In the genomic region with DNA sequence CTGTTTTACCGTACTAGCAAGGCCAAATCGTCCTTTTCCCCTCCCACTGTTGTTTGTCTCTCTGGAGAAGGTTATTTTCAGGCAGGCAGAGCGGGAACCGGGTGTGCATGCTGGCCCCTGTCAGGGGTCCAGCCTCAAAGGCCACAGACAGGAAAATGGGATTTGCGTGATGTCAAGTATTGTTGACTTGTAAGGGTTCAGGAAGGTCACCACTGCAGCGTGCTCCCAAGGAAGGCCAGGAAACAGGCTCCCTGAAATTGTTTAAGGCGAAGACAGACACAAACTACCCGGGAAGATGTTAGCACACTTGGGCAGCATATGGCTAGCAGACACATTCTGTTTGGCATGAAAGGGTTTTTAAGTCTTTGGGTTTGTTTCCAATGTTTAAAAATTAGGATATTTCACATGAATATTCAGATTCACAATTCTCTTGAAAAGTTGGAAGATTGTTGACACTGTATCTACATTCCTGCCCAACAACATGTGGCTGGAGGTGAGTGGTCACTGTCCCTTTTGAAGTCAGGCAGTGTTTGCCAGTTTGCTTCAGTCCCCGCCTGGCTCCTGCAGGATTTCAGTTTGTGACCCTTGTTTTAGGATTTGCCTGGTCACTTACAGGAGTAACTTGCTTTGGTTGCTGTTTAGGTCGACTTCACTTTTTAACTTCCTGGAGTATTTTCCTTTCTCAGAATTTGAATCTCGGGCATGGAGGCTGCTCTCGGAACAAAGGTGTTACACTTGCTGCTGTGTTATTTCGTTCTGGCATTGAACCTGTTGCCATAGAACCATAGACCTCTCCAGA, we compare ENCODE assay signal across 1 cellular context.
TF ChIP-seq lines count a peak whose summit lies in the region.

No MANE protein-coding gene starts in this region.

TF ChIP-seq in HepG2, 621 proteins besides CTCF, POLR2A, EP300 and RAD21 (continued from another document and continues in another):
- TF ChIP-seq, protein P1, sequence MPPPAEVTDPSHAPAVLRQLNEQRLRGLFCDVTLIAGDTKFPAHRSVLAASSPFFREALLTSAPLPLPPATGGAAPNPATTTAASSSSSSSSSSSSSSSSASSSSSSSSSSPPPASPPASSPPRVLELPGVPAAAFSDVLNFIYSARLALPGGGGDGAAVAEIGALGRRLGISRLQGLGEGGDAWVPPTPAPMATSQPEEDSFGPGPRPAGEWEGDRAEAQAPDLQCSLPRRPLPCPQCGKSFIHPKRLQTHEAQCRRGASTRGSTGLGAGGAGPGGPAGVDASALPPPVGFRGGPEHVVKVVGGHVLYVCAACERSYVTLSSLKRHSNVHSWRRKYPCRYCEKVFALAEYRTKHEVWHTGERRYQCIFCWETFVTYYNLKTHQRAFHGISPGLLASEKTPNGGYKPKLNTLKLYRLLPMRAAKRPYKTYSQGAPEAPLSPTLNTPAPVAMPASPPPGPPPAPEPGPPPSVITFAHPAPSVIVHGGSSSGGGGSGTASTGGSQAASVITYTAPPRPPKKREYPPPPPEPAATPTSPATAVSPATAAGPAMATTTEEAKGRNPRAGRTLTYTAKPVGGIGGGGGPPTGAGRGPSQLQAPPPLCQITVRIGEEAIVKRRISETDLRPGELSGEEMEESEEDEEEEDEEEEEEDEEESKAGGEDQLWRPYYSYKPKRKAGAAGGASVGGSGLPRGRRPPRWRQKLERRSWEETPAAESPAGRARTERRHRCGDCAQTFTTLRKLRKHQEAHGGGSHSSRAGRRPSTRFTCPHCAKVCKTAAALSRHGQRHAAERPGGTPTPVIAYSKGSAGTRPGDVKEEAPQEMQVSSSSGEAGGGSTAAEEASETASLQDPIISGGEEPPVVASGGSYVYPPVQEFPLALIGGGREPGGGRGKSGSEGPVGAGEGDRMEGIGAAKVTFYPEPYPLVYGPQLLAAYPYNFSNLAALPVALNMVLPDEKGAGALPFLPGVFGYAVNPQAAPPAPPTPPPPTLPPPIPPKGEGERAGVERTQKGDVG (CRISPR knock-in tag; IDR thresholded peaks at IDR 0.05; ENCODE audit: borderline replicate concordance) = 0 out of 2 replicates have a peak, but pooled peaks have one; percentile 46
- 0 out of 2 replicates have a peak, but pooled peaks have one; percentile 40 for TF ChIP-seq FOSL2 (CRISPR knock-in tag; IDR thresholded peaks at IDR 0.05)
- TF ChIP-seq PPARG (CRISPR knock-in tag; conservative IDR thresholded peaks at IDR 0.05) = peak; percentile 57; the same call in 1 of the 2 replicates
- TF ChIP-seq IRF2 (CRISPR knock-in tag; IDR thresholded peaks at IDR 0.05) = peak; percentile 52; the same call in 1 of the 2 replicates
- TF ChIP-seq PRMT3 (CRISPR knock-in tag; IDR thresholded peaks at IDR 0.05; ENCODE audit: borderline replicate concordance, low read depth) = no peak
- peak; percentile 32; the same call in 1 of the 2 replicates for TF ChIP-seq ZNF629 (CRISPR knock-in tag; conservative IDR thresholded peaks at IDR 0.05)
- peak; percentile 43 for TF ChIP-seq ZMYM4 (CRISPR knock-in tag; IDR thresholded peaks at IDR 0.05)
- TF ChIP-seq MTA1 (CRISPR knock-in tag; IDR thresholded peaks at IDR 0.05; ENCODE audit: borderline replicate concordance) = 0 out of 2 replicates have a peak, but pooled peaks have one; percentile 52
- TF ChIP-seq, protein P2, sequence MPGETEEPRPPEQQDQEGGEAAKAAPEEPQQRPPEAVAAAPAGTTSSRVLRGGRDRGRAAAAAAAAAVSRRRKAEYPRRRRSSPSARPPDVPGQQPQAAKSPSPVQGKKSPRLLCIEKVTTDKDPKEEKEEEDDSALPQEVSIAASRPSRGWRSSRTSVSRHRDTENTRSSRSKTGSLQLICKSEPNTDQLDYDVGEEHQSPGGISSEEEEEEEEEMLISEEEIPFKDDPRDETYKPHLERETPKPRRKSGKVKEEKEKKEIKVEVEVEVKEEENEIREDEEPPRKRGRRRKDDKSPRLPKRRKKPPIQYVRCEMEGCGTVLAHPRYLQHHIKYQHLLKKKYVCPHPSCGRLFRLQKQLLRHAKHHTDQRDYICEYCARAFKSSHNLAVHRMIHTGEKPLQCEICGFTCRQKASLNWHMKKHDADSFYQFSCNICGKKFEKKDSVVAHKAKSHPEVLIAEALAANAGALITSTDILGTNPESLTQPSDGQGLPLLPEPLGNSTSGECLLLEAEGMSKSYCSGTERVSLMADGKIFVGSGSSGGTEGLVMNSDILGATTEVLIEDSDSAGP (CRISPR knock-in tag; IDR thresholded peaks at IDR 0.05; ENCODE audit: borderline replicate concordance) = 0 out of 2 replicates have a peak, but pooled peaks have one; percentile 28
- TF ChIP-seq NFRKB (IDR thresholded peaks at IDR 0.05) = no peak
- TF ChIP-seq ZNF263 (CRISPR knock-in tag; IDR thresholded peaks at IDR 0.05) = 0 out of 2 replicates have a peak, but pooled peaks have one; percentile 52
- TF ChIP-seq KDM2A (CRISPR knock-in tag; IDR thresholded peaks at IDR 0.05; ENCODE audit: borderline replicate concordance, low read depth) = peak; percentile 73; the same call in 1 of the 2 replicates
- peak; percentile 72 for TF ChIP-seq MXD4 (CRISPR knock-in tag; IDR thresholded peaks at IDR 0.05)
- peak; percentile 83; the same call in 1 of the 2 replicates for TF ChIP-seq HMG20A (CRISPR knock-in tag; IDR thresholded peaks at IDR 0.05; ENCODE audit: borderline replicate concordance)
- 0 out of 2 replicates have a peak, but pooled peaks have one; percentile 31 for TF ChIP-seq TCF7L2 (IDR thresholded peaks at IDR 0.05; ENCODE audit: low read depth, low read length)
- TF ChIP-seq GZF1 (CRISPR knock-in tag; IDR thresholded peaks at IDR 0.05) = peak; percentile 62; the same call in 1 of the 2 replicates
- no peak for TF ChIP-seq U2AF1 (optimal IDR thresholded peaks at IDR 0.05; ENCODE audit: low read depth, low read length)
- TF ChIP-seq AHR (CRISPR knock-in tag; IDR thresholded peaks at IDR 0.05) = 0 out of 2 replicates have a peak, but pooled peaks have one; percentile 43
- TF ChIP-seq PITX1 (CRISPR knock-in tag; IDR thresholded peaks at IDR 0.05) = peak; percentile 88
- TF ChIP-seq DPF2 (CRISPR knock-in tag; IDR thresholded peaks at IDR 0.05; ENCODE audit: borderline replicate concordance, low read depth) = 0 out of 2 replicates have a peak, but pooled peaks have one; percentile 28
- peak; percentile 89 for TF ChIP-seq NCOA2 (CRISPR knock-in tag; IDR thresholded peaks at IDR 0.05)
- 0 out of 2 replicates have a peak, but pooled peaks have one; percentile 27 for TF ChIP-seq TSC22D2 (CRISPR knock-in tag; IDR thresholded peaks at IDR 0.05; ENCODE audit: borderline replicate concordance)
- TF ChIP-seq, protein P3, sequence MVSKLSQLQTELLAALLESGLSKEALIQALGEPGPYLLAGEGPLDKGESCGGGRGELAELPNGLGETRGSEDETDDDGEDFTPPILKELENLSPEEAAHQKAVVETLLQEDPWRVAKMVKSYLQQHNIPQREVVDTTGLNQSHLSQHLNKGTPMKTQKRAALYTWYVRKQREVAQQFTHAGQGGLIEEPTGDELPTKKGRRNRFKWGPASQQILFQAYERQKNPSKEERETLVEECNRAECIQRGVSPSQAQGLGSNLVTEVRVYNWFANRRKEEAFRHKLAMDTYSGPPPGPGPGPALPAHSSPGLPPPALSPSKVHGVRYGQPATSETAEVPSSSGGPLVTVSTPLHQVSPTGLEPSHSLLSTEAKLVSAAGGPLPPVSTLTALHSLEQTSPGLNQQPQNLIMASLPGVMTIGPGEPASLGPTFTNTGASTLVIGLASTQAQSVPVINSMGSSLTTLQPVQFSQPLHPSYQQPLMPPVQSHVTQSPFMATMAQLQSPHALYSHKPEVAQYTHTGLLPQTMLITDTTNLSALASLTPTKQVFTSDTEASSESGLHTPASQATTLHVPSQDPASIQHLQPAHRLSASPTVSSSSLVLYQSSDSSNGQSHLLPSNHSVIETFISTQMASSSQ (IDR thresholded peaks at IDR 0.05; ENCODE audit: low read depth) = 0 out of 2 replicates have a peak, but pooled peaks have one; percentile 15
- TF ChIP-seq, protein P3 (CRISPR knock-in tag; IDR thresholded peaks at IDR 0.05; ENCODE audit: borderline replicate concordance) = no peak
- peak; percentile 39; the same call in 1 of the 2 replicates for TF ChIP-seq ZNF441 (CRISPR knock-in tag; IDR thresholded peaks at IDR 0.05; ENCODE audit: borderline replicate concordance)
- TF ChIP-seq, protein P4, sequence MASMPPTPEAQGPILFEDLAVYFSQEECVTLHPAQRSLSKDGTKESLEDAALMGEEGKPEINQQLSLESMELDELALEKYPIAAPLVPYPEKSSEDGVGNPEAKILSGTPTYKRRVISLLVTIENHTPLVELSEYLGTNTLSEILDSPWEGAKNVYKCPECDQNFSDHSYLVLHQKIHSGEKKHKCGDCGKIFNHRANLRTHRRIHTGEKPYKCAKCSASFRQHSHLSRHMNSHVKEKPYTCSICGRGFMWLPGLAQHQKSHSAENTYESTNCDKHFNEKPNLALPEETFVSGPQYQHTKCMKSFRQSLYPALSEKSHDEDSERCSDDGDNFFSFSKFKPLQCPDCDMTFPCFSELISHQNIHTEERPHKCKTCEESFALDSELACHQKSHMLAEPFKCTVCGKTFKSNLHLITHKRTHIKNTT (CRISPR knock-in tag; IDR thresholded peaks at IDR 0.05) = no peak
- peak; percentile 50; the same call in 1 of the 2 replicates for TF ChIP-seq ZKSCAN8 (CRISPR knock-in tag; IDR thresholded peaks at IDR 0.05; ENCODE audit: borderline replicate concordance)
- TF ChIP-seq SALL2 (CRISPR knock-in tag; IDR thresholded peaks at IDR 0.05) = no peak
- TF ChIP-seq, protein P5, sequence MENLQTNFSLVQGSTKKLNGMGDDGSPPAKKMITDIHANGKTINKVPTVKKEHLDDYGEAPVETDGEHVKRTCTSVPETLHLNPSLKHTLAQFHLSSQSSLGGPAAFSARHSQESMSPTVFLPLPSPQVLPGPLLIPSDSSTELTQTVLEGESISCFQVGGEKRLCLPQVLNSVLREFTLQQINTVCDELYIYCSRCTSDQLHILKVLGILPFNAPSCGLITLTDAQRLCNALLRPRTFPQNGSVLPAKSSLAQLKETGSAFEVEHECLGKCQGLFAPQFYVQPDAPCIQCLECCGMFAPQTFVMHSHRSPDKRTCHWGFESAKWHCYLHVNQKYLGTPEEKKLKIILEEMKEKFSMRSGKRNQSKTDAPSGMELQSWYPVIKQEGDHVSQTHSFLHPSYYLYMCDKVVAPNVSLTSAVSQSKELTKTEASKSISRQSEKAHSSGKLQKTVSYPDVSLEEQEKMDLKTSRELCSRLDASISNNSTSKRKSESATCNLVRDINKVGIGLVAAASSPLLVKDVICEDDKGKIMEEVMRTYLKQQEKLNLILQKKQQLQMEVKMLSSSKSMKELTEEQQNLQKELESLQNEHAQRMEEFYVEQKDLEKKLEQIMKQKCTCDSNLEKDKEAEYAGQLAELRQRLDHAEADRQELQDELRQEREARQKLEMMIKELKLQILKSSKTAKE (CRISPR knock-in tag; IDR thresholded peaks at IDR 0.05; ENCODE audit: borderline replicate concordance) = peak; percentile 91
- no peak for TF ChIP-seq ZNF883 (CRISPR knock-in tag; IDR thresholded peaks at IDR 0.05; ENCODE audit: not compliant biosample characterization)
- no peak for TF ChIP-seq HCFC1 (IDR thresholded peaks at IDR 0.05; ENCODE audit: low read depth, low read length)
- TF ChIP-seq ASH2L (IDR thresholded peaks at IDR 0.05; ENCODE audit: insufficient read length, low read depth, low read length) = peak; percentile 61
- TF ChIP-seq POLR2AphosphoS5 (IDR thresholded peaks at IDR 0.05; ENCODE audit: low read depth, low read length) = 0 out of 2 replicates have a peak, but pooled peaks have one; percentile 17
- TF ChIP-seq, protein P6, sequence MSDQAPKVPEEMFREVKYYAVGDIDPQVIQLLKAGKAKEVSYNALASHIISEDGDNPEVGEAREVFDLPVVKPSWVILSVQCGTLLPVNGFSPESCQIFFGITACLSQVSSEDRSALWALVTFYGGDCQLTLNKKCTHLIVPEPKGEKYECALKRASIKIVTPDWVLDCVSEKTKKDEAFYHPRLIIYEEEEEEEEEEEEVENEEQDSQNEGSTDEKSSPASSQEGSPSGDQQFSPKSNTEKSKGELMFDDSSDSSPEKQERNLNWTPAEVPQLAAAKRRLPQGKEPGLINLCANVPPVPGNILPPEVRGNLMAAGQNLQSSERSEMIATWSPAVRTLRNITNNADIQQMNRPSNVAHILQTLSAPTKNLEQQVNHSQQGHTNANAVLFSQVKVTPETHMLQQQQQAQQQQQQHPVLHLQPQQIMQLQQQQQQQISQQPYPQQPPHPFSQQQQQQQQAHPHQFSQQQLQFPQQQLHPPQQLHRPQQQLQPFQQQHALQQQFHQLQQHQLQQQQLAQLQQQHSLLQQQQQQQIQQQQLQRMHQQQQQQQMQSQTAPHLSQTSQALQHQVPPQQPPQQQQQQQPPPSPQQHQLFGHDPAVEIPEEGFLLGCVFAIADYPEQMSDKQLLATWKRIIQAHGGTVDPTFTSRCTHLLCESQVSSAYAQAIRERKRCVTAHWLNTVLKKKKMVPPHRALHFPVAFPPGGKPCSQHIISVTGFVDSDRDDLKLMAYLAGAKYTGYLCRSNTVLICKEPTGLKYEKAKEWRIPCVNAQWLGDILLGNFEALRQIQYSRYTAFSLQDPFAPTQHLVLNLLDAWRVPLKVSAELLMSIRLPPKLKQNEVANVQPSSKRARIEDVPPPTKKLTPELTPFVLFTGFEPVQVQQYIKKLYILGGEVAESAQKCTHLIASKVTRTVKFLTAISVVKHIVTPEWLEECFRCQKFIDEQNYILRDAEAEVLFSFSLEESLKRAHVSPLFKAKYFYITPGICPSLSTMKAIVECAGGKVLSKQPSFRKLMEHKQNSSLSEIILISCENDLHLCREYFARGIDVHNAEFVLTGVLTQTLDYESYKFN (CRISPR knock-in tag; conservative IDR thresholded peaks at IDR 0.05) = peak; percentile 85
- TF ChIP-seq KLF11 (CRISPR knock-in tag; IDR thresholded peaks at IDR 0.05) = 0 out of 2 replicates have a peak, but pooled peaks have one; percentile 48
- peak; percentile 44; the same call in 1 of the 2 replicates for TF ChIP-seq ZNF772 (CRISPR knock-in tag; IDR thresholded peaks at IDR 0.05)
- TF ChIP-seq SPEN (CRISPR knock-in tag; IDR thresholded peaks at IDR 0.05; ENCODE audit: low read depth) = peak; percentile 77; the same call in 1 of the 2 replicates
- TF ChIP-seq, protein P7, sequence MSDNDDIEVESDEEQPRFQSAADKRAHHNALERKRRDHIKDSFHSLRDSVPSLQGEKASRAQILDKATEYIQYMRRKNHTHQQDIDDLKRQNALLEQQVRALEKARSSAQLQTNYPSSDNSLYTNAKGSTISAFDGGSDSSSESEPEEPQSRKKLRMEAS (IDR thresholded peaks at IDR 0.05) = peak; percentile 69
- peak; percentile 54 for TF ChIP-seq TGIF2 (CRISPR knock-in tag; IDR thresholded peaks at IDR 0.05)
